Comparison of ENCODE assay signal across 10 cellular contexts in genomic region chr10:119166564-119166963, GRCh38. TPM values are rescaled to one million over a fixed set of nuclear protein-coding genes. Genes with fewer than 3 reads are reported as not detected.
DNase-seq lines count a peak whose midpoint lies in the region; ATAC-seq, FAIRE-seq and TF ChIP-seq lines count a peak whose summit lies in the region.
"Had no signal": no experiment of that assay in that cellular context is flagged by ENCODE, and none has a peak within 500 bp of the region (broad histone marks: within the 10 kb centered on the region; RNA-seq: fewer than 3 reads in every experiment).

No MANE protein-coding gene starts in this region.

- FAIRE-seq in H54 (lab: Jason Lieb, UNC) (no peak), RCC 7860 (lab: Jason Lieb, UNC) (no peak)
- FAIRE-seq: small intestine had no signal

- intact Hi-C loops in sciatic nerve (cut with DNase I) = no loop called here

- TF ChIP-seq POLR2A in H54 (IDR thresholded peaks at IDR 0.05; ENCODE audit: low read depth, low read length) = no peak

- DNase-seq in NCI-H510A treated with DMSO at 0.1 percent for 48 hours (lab: John Stamatoyannopoulos, UW) (peak; percentile 5), NCI-H510A (lab: John Stamatoyannopoulos, UW) (no peak), NOMO-1 treated with dmso at 0.1 percent for 144 hours (lab: John Stamatoyannopoulos, UW; ENCODE audit: unreplicated experiment) (peak; percentile 15), dermis blood vessel endothelial cell (peak; percentile 64), sciatic nerve (ENCODE audit: low spot score) (peak; percentile 56), H54 (ENCODE audit: insufficient read length, low spot score) (no peak), NCI-H1417 treated with DMSO at 0.1 percent for 48 hours (lab: John Stamatoyannopoulos, UW) (no peak), RCC 7860 (ENCODE audit: low spot score) (no peak)
- DNase-seq: NCI-H524, small intestine had no signal

- ATAC-seq in sciatic nerve = no peak

RNA-seq across cellular contexts. Expression of gene SFXN4, which starts 1.1 kb away (rescaled TPM):
- total RNA-seq in dermis blood vessel endothelial cell (9.4 and 14.6 TPM in 2 replicates), sciatic nerve (13.5 TPM)

RNA-seq across cellular contexts. Expression of gene PRDX3, which starts 12.0 kb away (rescaled TPM):
- total RNA-seq in dermis blood vessel endothelial cell (158 and 231 TPM in 2 replicates), sciatic nerve (62.3 TPM)

RNA-seq across cellular contexts. Expression of gene GRK5, which starts 40.8 kb away (rescaled TPM):
- total RNA-seq in dermis blood vessel endothelial cell = 47.0 and 57.9 TPM in 2 replicates
- total RNA-seq in sciatic nerve = 54.1 TPM

Comparison
In these comparisons a context has a peak if more than half of its experiments do, and no peak if none do; other contexts are left out.
1. DNase-seq: peak in NCI-H510A treated with DMSO at 0.1 percent for 48 hours (single experiment), NOMO-1 treated with dmso at 0.1 percent for 144 hours (single experiment), dermis blood vessel endothelial cell (single experiment) and sciatic nerve (single experiment); none in NCI-H510A (single experiment), H54 (single experiment), NCI-H1417 treated with DMSO at 0.1 percent for 48 hours (single experiment) and RCC 7860 (single experiment).